8 cellular contexts compared by ENCODE assay signal in the genomic region with DNA sequence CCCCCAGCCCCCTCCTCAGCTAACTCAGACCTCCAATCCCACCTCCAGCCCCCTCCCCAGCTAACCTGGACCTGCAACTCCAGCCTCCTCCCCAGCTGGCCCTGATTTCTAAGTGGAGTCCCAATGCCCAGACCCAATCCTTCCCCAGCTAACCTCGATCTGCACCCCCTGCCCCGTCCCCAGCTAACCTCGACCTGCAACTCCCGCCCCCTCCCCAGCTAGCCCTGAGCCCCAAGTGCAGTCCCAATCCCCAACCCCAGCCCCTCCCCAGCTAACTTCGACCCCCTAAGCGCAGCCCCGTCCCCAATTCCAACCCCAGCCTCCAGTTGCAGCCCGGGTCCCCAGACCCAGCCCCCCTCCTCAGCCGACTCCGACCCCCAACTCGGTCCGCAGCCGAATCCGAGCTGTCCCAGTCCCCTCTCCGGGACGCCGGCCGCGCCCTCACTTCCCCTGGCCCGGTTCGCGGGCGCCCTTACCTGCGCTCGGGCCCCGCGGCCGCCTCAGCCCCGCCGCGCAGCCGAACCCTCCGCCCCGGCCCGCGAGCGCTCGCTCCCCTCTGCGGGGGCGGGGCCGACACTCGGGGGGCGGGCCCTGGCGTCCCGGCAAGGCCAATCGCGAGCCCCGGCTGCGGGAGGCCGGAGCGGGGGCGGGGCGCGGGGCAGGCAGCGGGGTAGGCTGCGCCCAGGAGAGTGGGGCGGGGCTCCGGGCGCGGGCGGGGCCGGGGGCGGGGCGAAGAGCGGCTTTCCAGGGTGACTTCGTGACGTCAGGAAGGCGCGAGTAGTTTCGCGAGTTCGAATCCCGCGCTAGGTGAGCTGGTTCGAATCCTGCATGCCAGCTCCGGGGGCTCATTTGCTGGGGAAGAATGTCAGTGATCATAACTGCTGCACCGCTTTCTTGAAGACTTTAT. TPM values are rescaled to one million over a fixed set of nuclear protein-coding genes. Genes with fewer than 3 reads are reported as not detected.
DNase-seq lines count a peak whose midpoint lies in the region; ATAC-seq and TF ChIP-seq lines count a peak whose summit lies in the region.

A gene (minus strand): TSS at position 525 of the 907 bp plus-strand sequence. CDS start 182,006 bp downstream, outside the sequence.

- TF ChIP-seq CTCF in KMS-11 (conservative IDR thresholded peaks at IDR 0.05; ENCODE audit: low read depth, low read length), result no peak
- TF ChIP-seq CTCF in tibial nerve (IDR thresholded peaks at IDR 0.05), result no peak

- H3K9me3 Mint-ChIP-seq in T-helper 1 cell treated with Interleukin-12 subunit alpha and Interleukin-12 subunit beta and Interleukin-4 antibody, amounts not matched to agents 30 μg/mL and 1 μg/mL, for 36 hours, result no peaks in the 10 kb centered on the region

- intact Hi-C loops in left cardiac atrium (cut with DNase I) (no loop called here), posterior vena cava (cut with DNase I) (no loop called here)

- no peak for TF ChIP-seq EP300 in tibial nerve (IDR thresholded peaks at IDR 0.05)

- 3 to 4% methylated on average over 44 to 46 of the region's 77 CpGs for WGBS in tibial nerve, 2 donors

- H3K27me3 ChIP-seq in KMS-11 (ENCODE audit: insufficient read depth, low read depth), result no peaks in the 10 kb centered on the region
- H3K27me3 ChIP-seq in tibial nerve, result peaks cover 0 to 22% of the 10 kb centered on the region in 2 donors

- no peaks in the 10 kb centered on the region for H3K9me3 ChIP-seq in tibial nerve

- H3K4me1 ChIP-seq in KMS-11 (ENCODE audit: low read depth, poor library complexity, severe bottlenecking) (peaks cover 38% of the 10 kb centered on the region), tibial nerve (peaks cover 0 to 23% (median 3%) of the 10 kb centered on the region in 4 donors)

- DNase-seq in CMK (ENCODE audit: low read depth) (peak; percentile 70), amniotic stem cell (lab: John Stamatoyannopoulos, UW) (peak; percentile 29), left cardiac atrium (peak; percentile 94), posterior vena cava (ENCODE audit: low spot score) (peak; percentile 97), tibial nerve (ENCODE audit: low spot score in 2 of 2) (peak; percentile 84)

- ATAC-seq in GM21381 (IDR thresholded peaks at IDR 0.05; ENCODE audit: unreplicated experiment) (peak; percentile 74), left cardiac atrium (peak; percentile 100)

- no peak within 1 kb of the TSS for H3K27ac Mint-ChIP-seq in T-helper 1 cell treated with Interleukin-12 subunit alpha and Interleukin-12 subunit beta and Interleukin-4 antibody, amounts not matched to agents 30 μg/mL and 1 μg/mL, for 36 hours

- H3K27ac ChIP-seq in KMS-11 (no peak within 1 kb of the TSS), tibial nerve (peak within 1 kb of the TSS; percentile 28 to 83 (median 70))

- H3K4me3 ChIP-seq in KMS-11 (IDR thresholded peaks at IDR 0.05; ENCODE audit: insufficient read depth, low read depth, low read length) (no peak within 1 kb of the TSS), tibial nerve (peak within 1 kb of the TSS; percentile 33 to 71 (median 52))

- H3K9ac ChIP-seq in KMS-11, result peak within 1 kb of the TSS; percentile 31; the same call in 1 of the 2 replicates

- TF ChIP-seq POLR2A in tibial nerve (IDR thresholded peaks at IDR 0.05), result peak in 1 of 2 donors; percentile 72

- H4K20me1 ChIP-seq in KMS-11 (ENCODE audit: insufficient read depth), result no peaks in the 10 kb centered on the region

- H2AFZ ChIP-seq in KMS-11 (ENCODE audit: low read depth), result peak within 1 kb of the TSS; percentile 57

- no peaks in the 10 kb centered on the region for H3K36me3 Mint-ChIP-seq in T-helper 1 cell treated with Interleukin-12 subunit alpha and Interleukin-12 subunit beta and Interleukin-4 antibody, amounts not matched to agents 30 μg/mL and 1 μg/mL, for 36 hours (ENCODE audit: low read depth)

- H3K4me1 Mint-ChIP-seq in T-helper 1 cell treated with Interleukin-12 subunit alpha and Interleukin-12 subunit beta and Interleukin-4 antibody, amounts not matched to agents 30 μg/mL and 1 μg/mL, for 36 hours (ENCODE audit: low read depth), result peaks cover 2% of the 10 kb centered on the region

- H3K27me3 Mint-ChIP-seq in T-helper 1 cell treated with Interleukin-12 subunit alpha and Interleukin-12 subunit beta and Interleukin-4 antibody, amounts not matched to agents 30 μg/mL and 1 μg/mL, for 36 hours (ENCODE audit: low read depth), result peaks cover 13% of the 10 kb centered on the region

- H3K4me2 ChIP-seq in KMS-11, result peak within 1 kb of the TSS; percentile 78

- H3K4me3 Mint-ChIP-seq in T-helper 1 cell treated with Interleukin-12 subunit alpha and Interleukin-12 subunit beta and Interleukin-4 antibody, amounts not matched to agents 30 μg/mL and 1 μg/mL, for 36 hours, result peak within 1 kb of the TSS; percentile 50

- no peaks in the 10 kb centered on the region; the same call in 1 of the 2 replicates for H3K79me2 ChIP-seq in KMS-11 (ENCODE audit: insufficient read depth, low read depth)

- H3K36me3 ChIP-seq in KMS-11 (ENCODE audit: insufficient read depth) (no peaks in the 10 kb centered on the region), tibial nerve (no peaks in the 10 kb centered on the region)

RNA-seq across cellular contexts. Expression of the gene that starts here (rescaled TPM):
- total RNA-seq in left cardiac atrium, result 10 to 100 TPM; 19.8 to 45.9 TPM
- total RNA-seq in posterior vena cava, result 1 to 10 TPM; 3.2 to 6.1 TPM
- total RNA-seq in tibial nerve, result 1 to 10 TPM; 2.6 to 5.3 (median 3.5) TPM

Comparison
In these comparisons a context has a peak if more than half of its experiments do, and no peak if none do; other contexts are left out.
1. DNase-seq: peak in every context shown above with its lines; median percentile 97 in posterior vena cava; 94 in left cardiac atrium; 84 in tibial nerve; 70 in CMK; 29 in amniotic stem cell.